In the genomic region with DNA sequence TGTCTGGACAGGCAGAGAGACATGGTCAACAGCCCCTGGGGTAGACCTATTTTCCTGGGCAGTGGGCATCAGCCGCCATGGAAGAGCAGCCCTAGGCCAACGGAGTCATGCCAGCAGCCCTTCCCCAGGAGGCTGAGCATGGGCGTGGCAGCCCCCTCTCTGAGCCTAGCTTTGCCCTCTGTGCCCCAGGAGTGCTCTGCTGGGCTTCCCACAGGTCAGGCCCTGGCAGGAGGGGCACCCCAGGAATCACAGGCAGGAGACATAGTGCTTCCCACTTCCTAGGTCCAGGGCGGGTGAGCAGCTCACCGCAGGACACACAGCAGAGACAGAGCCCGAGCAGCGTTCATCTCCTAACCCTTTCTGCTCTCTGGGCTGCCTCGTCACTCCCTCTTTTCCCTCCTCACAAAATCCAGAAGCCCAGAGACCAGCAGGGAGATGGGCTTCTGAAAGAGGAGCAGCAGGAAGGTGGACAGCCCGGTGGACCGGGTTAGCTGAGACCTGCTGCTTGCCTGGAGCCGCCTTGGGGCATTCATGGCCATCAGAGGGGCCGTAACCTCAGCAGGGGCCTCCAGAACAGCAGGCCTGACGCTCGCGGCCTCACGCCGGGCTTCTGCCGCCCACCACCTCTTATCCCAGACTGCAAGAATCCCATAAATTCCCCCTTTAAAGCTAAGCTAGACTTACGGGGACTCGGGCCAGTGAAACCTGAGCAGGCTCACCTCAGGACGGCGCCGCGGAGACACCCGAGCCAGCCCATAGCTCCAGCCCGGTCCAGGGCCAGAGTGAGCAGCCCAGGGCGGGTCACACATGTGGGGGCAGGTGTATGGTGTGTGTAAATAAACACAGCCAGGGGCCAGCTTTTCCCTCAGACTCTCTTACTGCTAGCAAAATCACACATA, we compare ENCODE assay signal across 1 cellular context.
TF ChIP-seq lines count a peak whose summit lies in the region.

No MANE protein-coding gene starts in this region.

TF ChIP-seq in K562, 482 proteins besides CTCF, POLR2A, EP300 and RAD21:
- no peak for TF ChIP-seq ZNF707 (CRISPR knock-in tag; conservative IDR thresholded peaks at IDR 0.05)
TF ChIP-seq in K562: peak in this region for 0.
